Comparison of ENCODE assay signal across 1 cellular context in the genomic region with DNA sequence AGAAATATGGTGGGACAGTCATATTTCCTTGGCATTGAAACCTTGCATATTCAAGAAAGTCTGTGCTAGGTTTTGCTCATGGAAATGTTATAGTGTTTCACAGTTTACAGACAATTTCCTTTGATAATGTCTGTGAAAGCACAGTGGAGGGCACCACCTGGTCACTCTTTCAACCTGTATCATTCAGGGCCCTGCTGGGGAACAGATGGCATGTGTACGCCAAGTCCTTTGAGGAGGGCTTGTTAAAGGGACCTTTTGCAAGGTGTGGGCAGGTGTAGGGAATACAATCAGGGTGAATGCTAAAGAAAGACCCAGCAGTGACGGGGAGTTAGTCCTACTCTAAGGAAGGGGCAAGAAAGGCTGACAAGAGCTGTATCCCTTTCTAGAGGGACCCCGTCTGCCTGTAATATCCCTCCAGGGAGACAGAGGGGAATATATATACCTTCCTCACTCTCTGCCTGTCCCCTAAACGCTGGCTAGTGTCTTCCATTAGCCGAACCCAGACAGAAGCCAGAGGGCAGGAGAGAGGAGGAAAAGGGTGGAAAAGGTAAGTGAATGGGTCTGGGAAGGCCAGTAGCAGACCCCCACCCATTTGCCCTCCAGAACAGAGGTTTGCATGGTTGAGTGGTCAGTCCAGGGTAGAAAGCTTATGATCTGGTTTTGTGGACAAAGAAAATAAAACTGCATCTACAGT.
TF ChIP-seq lines count a peak whose summit lies in the region.

No MANE protein-coding gene starts in this region.

TF ChIP-seq in WTC11, 78 proteins besides CTCF, POLR2A, EP300 and RAD21 (continued from another document):
- no peak for TF ChIP-seq NR3C1 (CRISPR knock-in tag; conservative IDR thresholded peaks at IDR 0.05; ENCODE audit: low read depth)
- TF ChIP-seq NR1H2 (CRISPR knock-in tag; IDR thresholded peaks at IDR 0.05) = no peak
